In genomic region chr14:100038065-100038464, GRCh38 we compare ENCODE assay signal across 26 cellular contexts.
"Had no signal": no experiment of that assay in that cellular context is flagged by ENCODE, and none has a peak within 500 bp of the region (broad histone marks: within the 10 kb centered on the region; RNA-seq: fewer than 3 reads in every experiment).

No MANE protein-coding gene starts in this region.

- H3K27me3 Mint-ChIP-seq: activated B cell treated with CpG ODN at 0.5 μM for 24 hours; activated CD4-positive, alpha-beta T cell treated with anti-CD3 and anti-CD28 coated beads, Interleukin-2, amount 10 ng/mL, durations not matched to agents 24 days and 14 days; activated naive CD4-positive, alpha-beta T cell treated with anti-CD3 and anti-CD28 coated beads, Interleukin-2, amount 10 ng/mL, durations not matched to agents 7 days and 5 days; activated naive CD8-positive, alpha-beta T cell treated with anti-CD3 and anti-CD28 coated beads for 36 hours; IgD-negative memory B cell; T-helper 17 cell had no signal

- H3K27ac ChIP-seq: Peyer's patch, SJSA1 had no signal

- H3K4me1 ChIP-seq: Peyer's patch had no signal

- H3K4me1 Mint-ChIP-seq: activated B cell treated with CpG ODN at 0.5 μM for 24 hours; activated naive CD4-positive, alpha-beta T cell treated with anti-CD3 and anti-CD28 coated beads, Interleukin-2, amount 10 ng/mL, durations not matched to agents 7 days and 5 days had no signal

- H3K4me3 ChIP-seq: Peyer's patch, SJSA1 had no signal

- DNase-seq: activated B cell treated with CpG ODN at 0.5 μM for 24 hours; activated CD4-positive, alpha-beta T cell treated with anti-CD3 and anti-CD28 coated beads for 1 hour; activated CD4-positive, alpha-beta T cell treated with anti-CD3 and anti-CD28 coated beads, Interleukin-2, amount 10 ng/mL, durations not matched to agents 24 days and 14 days; activated CD4-positive, alpha-beta T cell treated with anti-CD3 and anti-CD28 coated beads, Interleukin-2, amount 50 U/mL, for 48 hours; activated gamma-delta T cell treated with Interleukin-2 at 50 U/mL for 16 hours; activated naive CD4-positive, alpha-beta T cell treated with anti-CD3 and anti-CD28 coated beads, Interleukin-2, amount 10 ng/mL, durations not matched to agents 7 days and 5 days; activated naive CD8-positive, alpha-beta T cell treated with anti-CD3 and anti-CD28 coated beads for 36 hours; activated T-cell treated with anti-CD3 and anti-CD28 coated beads for 4 hours; activated T-cell treated with anti-CD3 and anti-CD28 coated beads, Interleukin-2, amount 50 U/mL, for 48 hours; caudate nucleus; KG1; NCI-H1092; NCI-H1417; NCI-H1930; NCI-H2171 treated with DMSO at 0.1 percent for 48 hours; NCI-H226; NCI-H526; NK-92 treated with Interleukin-12 subunit alpha and Interleukin-12 subunit beta, amount 100 ng/mL, for 24 hours; OCI-M1; Peyer's patch; SHP77; T-helper 17 cell; T-helper 9 cell had no signal

- H3K36me3 ChIP-seq: Peyer's patch, SJSA1 had no signal

- H3K27me3 ChIP-seq: Peyer's patch, SJSA1 had no signal

- H3K27ac Mint-ChIP-seq: activated B cell treated with CpG ODN at 0.5 μM for 24 hours; activated CD4-positive, alpha-beta T cell treated with anti-CD3 and anti-CD28 coated beads, Interleukin-2, amount 10 ng/mL, durations not matched to agents 24 days and 14 days; activated naive CD4-positive, alpha-beta T cell treated with anti-CD3 and anti-CD28 coated beads, Interleukin-2, amount 10 ng/mL, durations not matched to agents 7 days and 5 days; activated naive CD8-positive, alpha-beta T cell treated with anti-CD3 and anti-CD28 coated beads for 36 hours; activated T-helper 2 cell treated with anti-CD3 and anti-CD28 coated beads, Interferon-gamma antibody, Interleukin-2, Interleukin-4, amounts not matched to agents 10 μg/mL and 5 μg/mL and 100 μg/mL, durations not matched to agents 14 hours and 24 hours and 36 hours; IgD-negative memory B cell; T-helper 17 cell had no signal

- H3K9me3 ChIP-seq: Peyer's patch, SJSA1 had no signal

- H3K9me3 Mint-ChIP-seq: activated B cell treated with CpG ODN at 0.5 μM for 24 hours; activated CD4-positive, alpha-beta T cell treated with anti-CD3 and anti-CD28 coated beads, Interleukin-2, amount 10 ng/mL, durations not matched to agents 24 days and 14 days; activated naive CD4-positive, alpha-beta T cell treated with anti-CD3 and anti-CD28 coated beads, Interleukin-2, amount 10 ng/mL, durations not matched to agents 7 days and 5 days; activated naive CD8-positive, alpha-beta T cell treated with anti-CD3 and anti-CD28 coated beads for 36 hours; activated T-helper 2 cell treated with anti-CD3 and anti-CD28 coated beads, Interferon-gamma antibody, Interleukin-2, Interleukin-4, amounts not matched to agents 10 μg/mL and 5 μg/mL and 100 μg/mL, durations not matched to agents 14 hours and 24 hours and 36 hours; IgD-negative memory B cell had no signal

- H3K36me3 Mint-ChIP-seq: activated naive CD4-positive, alpha-beta T cell treated with anti-CD3 and anti-CD28 coated beads, Interleukin-2, amount 10 ng/mL, durations not matched to agents 7 days and 5 days; IgD-negative memory B cell had no signal

- ATAC-seq: T-helper 17 cell had no signal

- H3K4me3 Mint-ChIP-seq: activated B cell treated with CpG ODN at 0.5 μM for 24 hours; activated CD4-positive, alpha-beta T cell treated with anti-CD3 and anti-CD28 coated beads, Interleukin-2, amount 10 ng/mL, durations not matched to agents 24 days and 14 days; activated naive CD4-positive, alpha-beta T cell treated with anti-CD3 and anti-CD28 coated beads, Interleukin-2, amount 10 ng/mL, durations not matched to agents 7 days and 5 days; activated naive CD8-positive, alpha-beta T cell treated with anti-CD3 and anti-CD28 coated beads for 36 hours; IgD-negative memory B cell; T-helper 17 cell had no signal
